ENCODE assay signal across 22 cellular contexts in the genomic region with DNA sequence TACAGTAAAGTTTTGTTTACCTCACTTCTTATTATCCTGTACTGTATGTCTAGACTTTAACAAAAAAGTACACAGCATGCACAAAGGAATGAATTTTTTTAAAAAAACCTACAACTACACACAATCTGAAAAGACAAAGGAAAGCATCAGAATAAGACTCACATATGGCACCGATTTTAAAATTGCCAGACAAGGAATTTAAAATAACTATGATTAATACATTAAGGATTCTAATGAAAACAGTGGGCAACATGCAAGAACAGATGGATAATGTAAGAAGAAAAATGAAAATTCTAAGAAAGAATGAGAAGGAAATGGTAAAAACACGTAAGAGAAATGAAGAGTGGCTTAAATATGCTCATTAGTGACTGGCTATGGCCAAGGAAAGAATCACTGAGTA.
"Had no signal": no experiment of that assay in that cellular context is flagged by ENCODE, and none has a peak within 500 bp of the region (broad histone marks: within the 10 kb centered on the region; RNA-seq: fewer than 3 reads in every experiment).

No MANE protein-coding gene starts in this region.

- DNase-seq: activated B cell treated with CpG ODN at 0.5 μM for 24 hours; activated CD4-positive, alpha-beta memory T cell treated with anti-CD3 and anti-CD28 coated beads, Interleukin-2, amount 10 ng/mL, durations not matched to agents 7 days and 5 days; activated CD4-positive, alpha-beta T cell treated with anti-CD3 and anti-CD28 coated beads for 48 hours; activated naive CD4-positive, alpha-beta T cell treated with Interleukin-2 at 50 U/mL for 16 hours; activated naive CD8-positive, alpha-beta T cell treated with anti-CD3 and anti-CD28 coated beads, Interleukin-2, amount 10 ng/mL, durations not matched to agents 7 days and 5 days; activated T-cell treated with anti-CD3 and anti-CD28 coated beads, Interleukin-2, amount 50 U/mL, for 1 hour; cerebellar nuclear complex; effector memory CD4-positive, alpha-beta T cell; heart right ventricle; kidney glomerular epithelial cell; left ventricle myocardium inferior; mammary epithelial cell; midbrain; nucleus accumbens; posterior cingulate gyrus; sigmoid colon; stimulated activated naive CD8-positive, alpha-beta T cell treated with anti-CD3 and anti-CD28 coated beads, Interleukin-15, Interleukin-2, amounts not matched to agents 100 U/mL and 50 U/mL, for 24 hours; substantia nigra; T-cell; uterus had no signal

- H3K9me3 ChIP-seq: esophagus muscularis mucosa, heart right ventricle, left ventricle myocardium inferior, sigmoid colon, tibial nerve, uterus had no signal

- H3K27me3 ChIP-seq: esophagus muscularis mucosa, heart right ventricle, sigmoid colon, tibial nerve, uterus had no signal

- H3K27ac ChIP-seq: esophagus muscularis mucosa, heart right ventricle, left ventricle myocardium inferior, sigmoid colon, tibial nerve, uterus had no signal

- H3K4me1 ChIP-seq: esophagus muscularis mucosa, heart right ventricle, left ventricle myocardium inferior, sigmoid colon, tibial nerve, uterus had no signal

- H3K36me3 ChIP-seq: esophagus muscularis mucosa, heart right ventricle, left ventricle myocardium inferior, sigmoid colon, tibial nerve, uterus had no signal

- H3K4me3 ChIP-seq: esophagus muscularis mucosa, heart right ventricle, left ventricle myocardium inferior, sigmoid colon, tibial nerve, uterus had no signal

- ATAC-seq: heart right ventricle; stimulated activated naive CD8-positive, alpha-beta T cell treated with anti-CD3 and anti-CD28 coated beads, Interleukin-15, Interleukin-2, amounts not matched to agents 100 U/mL and 50 U/mL, for 24 hours; T-cell had no signal
